32 cellular contexts compared by ENCODE assay signal in genomic region chr17:78832541-78832810, GRCh38.
"Had no signal": no experiment of that assay in that cellular context is flagged by ENCODE, and none has a peak within 500 bp of the region (broad histone marks: within the 10 kb centered on the region; RNA-seq: fewer than 3 reads in every experiment).

No MANE protein-coding gene starts in this region.

- H3K4me1 Mint-ChIP-seq: endodermal cell, WTC11 had no signal

- H3K27ac Mint-ChIP-seq: activated CD4-positive, alpha-beta T cell treated with anti-CD3 and anti-CD28 coated beads, Interleukin-2, amount 10 ng/mL, durations not matched to agents 7 days and 5 days; activated CD8-positive, alpha-beta T cell treated with anti-CD3 and anti-CD28 coated beads, Interleukin-2, amount 10 ng/mL, durations not matched to agents 7 days and 5 days; activated naive CD8-positive, alpha-beta T cell; activated T-helper 17 cell treated with anti-CD3 and anti-CD28 coated beads, Interleukin-2, amount 50 U/mL, for 72 hours; dendritic cell treated with granulocyte-macrophage colony-stimulating factor and Interleukin-4, amounts not matched to agents 40 ng/mL and 50 ng/mL, for 4 days; endodermal cell; WTC11 had no signal

- H3K27me3 ChIP-seq: brain microvascular endothelial cell, dorsolateral prefrontal cortex, heart left ventricle, hepatocyte had no signal

- H3K4me3 Mint-ChIP-seq: activated CD4-positive, alpha-beta T cell treated with anti-CD3 and anti-CD28 coated beads, Interleukin-2, amount 10 ng/mL, durations not matched to agents 7 days and 5 days; activated CD8-positive, alpha-beta T cell treated with anti-CD3 and anti-CD28 coated beads, Interleukin-2, amount 10 ng/mL, durations not matched to agents 7 days and 5 days; activated naive CD8-positive, alpha-beta T cell; activated T-cell treated with anti-CD3 and anti-CD28 coated beads, Interleukin-2, amount 50 U/mL, for 4 hours; activated T-helper 17 cell treated with anti-CD3 and anti-CD28 coated beads, Interleukin-2, amount 50 U/mL, for 72 hours; central memory CD8-positive, alpha-beta T cell; dendritic cell treated with granulocyte-macrophage colony-stimulating factor and Interleukin-4, amounts not matched to agents 40 ng/mL and 50 ng/mL, for 4 days; endodermal cell; WTC11 had no signal

- H3K4me3 ChIP-seq: coronary artery, dorsolateral prefrontal cortex, heart left ventricle, hepatocyte had no signal

- H3K27me3 Mint-ChIP-seq: activated CD4-positive, alpha-beta T cell treated with anti-CD3 and anti-CD28 coated beads, Interleukin-2, amount 10 ng/mL, durations not matched to agents 7 days and 5 days; activated naive CD8-positive, alpha-beta T cell; activated T-helper 17 cell treated with anti-CD3 and anti-CD28 coated beads, Interleukin-2, amount 50 U/mL, for 72 hours; central memory CD8-positive, alpha-beta T cell; dendritic cell treated with granulocyte-macrophage colony-stimulating factor and Interleukin-4, amounts not matched to agents 40 ng/mL and 50 ng/mL, for 4 days had no signal

- DNase-seq: activated CD4-positive, alpha-beta T cell treated with anti-CD3 and anti-CD28 coated beads for 1 hour; activated CD4-positive, alpha-beta T cell treated with anti-CD3 and anti-CD28 coated beads for 4 hours; activated CD4-positive, alpha-beta T cell treated with anti-CD3 and anti-CD28 coated beads, Interleukin-2, amount 10 ng/mL, durations not matched to agents 7 days and 5 days; activated CD4-positive, alpha-beta T cell treated with anti-CD3 and anti-CD28 coated beads, Interleukin-2, amount 50 U/mL, for 4 hours; activated CD8-positive, alpha-beta T cell treated with anti-CD3 and anti-CD28 coated beads, Interleukin-2, amount 10 ng/mL, durations not matched to agents 7 days and 5 days; activated effector memory CD4-positive, alpha-beta T cell treated with Interleukin-2 at 50 U/mL for 16 hours; activated gamma-delta T cell treated with Interleukin-2 at 50 U/mL for 16 hours; activated naive CD4-positive, alpha-beta T cell treated with anti-CD3 and anti-CD28 coated beads, Interleukin-2, amount 50 U/mL, for 16 hours; activated naive CD4-positive, alpha-beta T cell treated with Interleukin-2 at 50 U/mL for 16 hours; activated T-cell treated with anti-CD3 and anti-CD28 coated beads, Interleukin-2, amount 50 U/mL, for 4 hours; amniotic stem cell; anterior cingulate cortex; brain microvascular endothelial cell; effector memory CD4-positive, alpha-beta T cell; endodermal cell; foreskin fibroblast; glutamatergic neuron; heart left ventricle; T-helper 1 cell; T-helper 2 cell had no signal

- H3K9me3 Mint-ChIP-seq: activated CD4-positive, alpha-beta T cell treated with anti-CD3 and anti-CD28 coated beads, Interleukin-2, amount 10 ng/mL, durations not matched to agents 7 days and 5 days; activated T-cell treated with anti-CD3 and anti-CD28 coated beads, Interleukin-2, amount 50 U/mL, for 4 hours; activated T-helper 17 cell treated with anti-CD3 and anti-CD28 coated beads, Interleukin-2, amount 50 U/mL, for 72 hours; central memory CD8-positive, alpha-beta T cell; dendritic cell treated with granulocyte-macrophage colony-stimulating factor and Interleukin-4, amounts not matched to agents 40 ng/mL and 50 ng/mL, for 4 days; endodermal cell; WTC11 had no signal

- H3K27ac ChIP-seq: brain microvascular endothelial cell, coronary artery, dorsolateral prefrontal cortex, heart left ventricle, hepatocyte had no signal

- ATAC-seq: activated CD8-positive, alpha-beta T cell treated with anti-CD3 and anti-CD28 coated beads, Interleukin-2, amount 10 ng/mL, durations not matched to agents 7 days and 5 days; activated T-cell treated with anti-CD3 and anti-CD28 coated beads, Interleukin-2, amount 50 U/mL, for 4 hours; activated T-helper 17 cell treated with anti-CD3 and anti-CD28 coated beads, Interleukin-2, amount 50 U/mL, for 72 hours; esophagus mucosa; heart left ventricle; WTC11 had no signal

- FAIRE-seq: astrocyte, bronchial epithelial cell, frontal cortex had no signal

- H3K9me3 ChIP-seq: heart left ventricle had no signal
